In the genomic region with DNA sequence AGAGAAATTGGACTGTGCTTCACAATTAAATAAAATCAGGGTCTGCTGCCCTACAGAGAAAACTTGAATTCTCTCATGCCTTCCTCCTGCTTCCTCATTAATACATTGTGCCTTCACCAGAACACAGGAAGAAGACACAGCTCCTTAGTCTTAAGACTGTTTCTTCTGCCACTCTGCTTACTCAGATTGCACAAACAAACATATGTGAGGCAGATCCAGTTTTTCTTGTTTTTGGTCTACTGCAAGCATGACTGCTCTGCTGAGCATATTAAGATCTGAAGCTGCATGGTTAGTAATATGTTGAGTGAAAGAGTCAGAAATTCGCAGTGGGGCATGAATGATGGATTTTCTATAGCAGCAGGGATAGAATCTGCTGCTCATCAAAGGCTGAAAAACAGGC, we compare ENCODE assay signal across 15 cellular contexts.
"Had no signal": no experiment of that assay in that cellular context is flagged by ENCODE, and none has a peak within 500 bp of the region (broad histone marks: within the 10 kb centered on the region; RNA-seq: fewer than 3 reads in every experiment).

No MANE protein-coding gene starts in this region.

- H3K9ac ChIP-seq: neural progenitor cell had no signal

- ATAC-seq: activated CD8-positive, alpha-beta memory T cell treated with anti-CD3 and anti-CD28 coated beads, Interleukin-2, amount 10 ng/mL, durations not matched to agents 7 days and 5 days; left ventricle myocardium superior; sciatic nerve had no signal

- DNase-seq: activated CD4-positive, alpha-beta memory T cell treated with anti-CD3 and anti-CD28 coated beads, Interleukin-2, amount 10 ng/mL, durations not matched to agents 7 days and 5 days; activated CD4-positive, alpha-beta T cell treated with anti-CD3 and anti-CD28 coated beads for 48 hours; activated CD4-positive, CD25-positive, alpha-beta regulatory T cell; activated CD8-positive, alpha-beta memory T cell treated with anti-CD3 and anti-CD28 coated beads, Interleukin-2, amount 10 ng/mL, durations not matched to agents 7 days and 5 days; dermis blood vessel endothelial cell; foreskin melanocyte; hypothalamus; left ventricle myocardium superior; naive B cell; stimulated activated CD4-positive, alpha-beta T cell treated with anti-CD3 and anti-CD28 coated beads, Interleukin-4, amount 100 ng/mL, for 1 hour; stomach; upper lobe of left lung had no signal

- H3K9me3 ChIP-seq: upper lobe of left lung had no signal

- H3K27ac ChIP-seq: neural progenitor cell, stomach, upper lobe of left lung had no signal

- H3K4me3 ChIP-seq: neural progenitor cell, smooth muscle cell, stomach, upper lobe of left lung had no signal

- H3K27me3 ChIP-seq: neural progenitor cell, upper lobe of left lung had no signal

- H3K36me3 ChIP-seq: neural progenitor cell, stomach, upper lobe of left lung had no signal

- H3K4me2 ChIP-seq: neural progenitor cell, smooth muscle cell had no signal

- H2AFZ ChIP-seq: neural progenitor cell had no signal

- H3K4me1 ChIP-seq: neural progenitor cell, stomach, upper lobe of left lung had no signal
